ENCODE assay signal across 8 cellular contexts in genomic region chr2:23617167-23617787, GRCh38.
A peak's percentile ranks its signal among the peaks of the same experiment; 100 is the strongest.
DNase-seq lines count a peak whose midpoint lies in the region; ATAC-seq and TF ChIP-seq lines count a peak whose summit lies in the region.

No MANE protein-coding gene starts in this region.

- H2AFZ ChIP-seq in mammary epithelial cell (ENCODE audit: low read depth, low read length) (no peak overlapping the region), neuron (ENCODE audit: low read depth, low read length) (no peak overlapping the region)

- TF ChIP-seq CTCF in breast epithelium (IDR thresholded peaks at IDR 0.05) (peak; percentile 37 to 75 (median 60)), mammary epithelial cell (conservative IDR thresholded peaks at IDR 0.05 in 1 of 2, IDR thresholded peaks at IDR 0.05 in 1 of 2; ENCODE audit: extremely low read depth in 1 of 2, insufficient read depth in 1 of 2, low read depth in 1 of 2, low read length in 2 of 2) (peak in 1 of 2 donors; percentile 31), fibroblast of the aortic adventitia (IDR thresholded peaks at IDR 0.05; ENCODE audit: insufficient read depth, low read length) (peak; percentile 78)

- intact Hi-C loops in breast epithelium (cut with DNase I; ENCODE audit: low total_unique reads): no loop called here
- intact Hi-C loops in mammary epithelial cell (cut with micrococcal nuclease): no loop called here
- intact Hi-C loops in aorta (cut with DNase I): no loop called here

- BruUV-seq in mammary epithelial cell (replicated peaks; lab: Mats Ljungman, UMichigan): no TSS peak

- H3K9me3 ChIP-seq in breast epithelium (peaks cover 0 to 3% of the 10 kb centered on the region in 2 donors), mammary epithelial cell (replicated peaks; ENCODE audit: insufficient read depth, low read length) (peaks cover 3% of the 10 kb centered on the region), neuron (ENCODE audit: low read length) (no peaks in the 10 kb centered on the region), aorta (ENCODE audit: control insufficient read depth, low read length) (no peaks in the 10 kb centered on the region)

- H3K27me3 ChIP-seq in breast epithelium (no peaks in the 10 kb centered on the region), mammary epithelial cell (ENCODE audit: insufficient read depth, low read length) (peaks cover 2% of the 10 kb centered on the region), neuron (ENCODE audit: insufficient read depth, low read length) (no peaks in the 10 kb centered on the region), aorta (ENCODE audit: control insufficient read depth in 1 of 2, insufficient read depth in 2 of 2, low read length in 1 of 2) (no peaks in the 10 kb centered on the region)

- H3K36me3 ChIP-seq in breast epithelium: no peaks in the 10 kb centered on the region
- H3K36me3 ChIP-seq in mammary epithelial cell (ENCODE audit: insufficient read depth, low read length): no peaks in the 10 kb centered on the region
- no peaks in the 10 kb centered on the region for H3K36me3 ChIP-seq in neuron (ENCODE audit: insufficient read depth, low read length)
- no peaks in the 10 kb centered on the region for H3K36me3 ChIP-seq in aorta (ENCODE audit: control insufficient read depth in 1 of 2, insufficient read depth in 2 of 2, low read length in 1 of 2)

- CTCF ChIA-PET in mammary epithelial cell (lab: Charles Lee; ENCODE audit: low non-redundant PET): no interaction called here

- no peak overlapping the region for H3K4me2 ChIP-seq in mammary epithelial cell (ENCODE audit: insufficient read depth, low read depth, low read length)

- ATAC-seq in aorta (ENCODE audit: low FRiP score): peak; percentile 79

- H3K79me2 ChIP-seq in mammary epithelial cell (ENCODE audit: insufficient read depth, low read length): no peaks in the 10 kb centered on the region

- in situ Hi-C loops in mammary epithelial cell (cut with MboI; ENCODE audit: low sequenced_read_pairs in 2 of 2): no loop called here

- no peak for TF ChIP-seq POLR2A in breast epithelium (IDR thresholded peaks at IDR 0.05)

- H4K20me1 ChIP-seq in mammary epithelial cell (ENCODE audit: insufficient read depth, low read length): no peaks in the 10 kb centered on the region

- H3K4me1 ChIP-seq in breast epithelium: peaks cover 0 to 7% of the 10 kb centered on the region in 2 donors
- H3K4me1 ChIP-seq in mammary epithelial cell (ENCODE audit: insufficient read depth, low read length): no peaks in the 10 kb centered on the region
- peaks cover 54% of the 10 kb centered on the region for H3K4me1 ChIP-seq in neuron (ENCODE audit: insufficient read depth, low read length)
- H3K4me1 ChIP-seq in aorta (ENCODE audit: control insufficient read depth in 1 of 2, insufficient read depth in 2 of 2, low read length in 2 of 2): no peaks in the 10 kb centered on the region

- H3K4me3 ChIP-seq in breast epithelium (peak overlapping the region; percentile 4 to 46 (median 24)), mammary epithelial cell (replicated peaks in 1 of 3; ENCODE audit: insufficient read depth in 1 of 3, low read depth in 2 of 3, low read length in 3 of 3) (no peak overlapping the region), fibroblast of the aortic adventitia (ENCODE audit: low read depth, low read length) (peak overlapping the region; percentile 13), neuron (ENCODE audit: low read length) (peak overlapping the region; percentile 40), aorta (ENCODE audit: low read length in 2 of 2) (no peak overlapping the region)

- dilution Hi-C loops in mammary epithelial cell (cut with HindIII; ENCODE audit: low sequenced_read_pairs): no loop called here

- H3K27ac ChIP-seq in breast epithelium (peak overlapping the region; percentile 86 to 92), mammary epithelial cell (ENCODE audit: insufficient read depth, low read depth, low read length) (no peak overlapping the region), aorta (ENCODE audit: low read depth in 1 of 2, low read length in 2 of 2) (peak overlapping the region in 1 of 2 donors; percentile 45)

- no peak overlapping the region for H3K9ac ChIP-seq in mammary epithelial cell (ENCODE audit: insufficient read depth, low read length)

- peak in 1 of 2 donors; percentile 86 for DNase-seq in breast epithelium (ENCODE audit: low spot score in 2 of 2)
- DNase-seq in mammary epithelial cell: no peak
- DNase-seq in fibroblast of the aortic adventitia (ENCODE audit: low read depth): peak; percentile 90
- DNase-seq in aorta: peak in 1 of 2 donors; percentile 82
- DNase-seq in activated naive CD4-positive, alpha-beta T cell treated with anti-CD3 and anti-CD28 coated beads, Interleukin-2, amount 50 U/mL, for 16 hours: no peak
- no peak for DNase-seq in activated CD4-positive, alpha-beta T cell treated with anti-CD3 and anti-CD28 coated beads for 1 hour
- no peak for DNase-seq in activated T-cell treated with anti-CD3 and anti-CD28 coated beads, Interleukin-2, amount 50 U/mL, for 48 hours

- 48% methylated on average over 16 of the region's 16 CpGs for WGBS in mammary epithelial cell (ENCODE audit: low coverage, missing lambda C conversion rate)
- 66 to 67% methylated on average over 16 of the region's 16 CpGs for WGBS in aorta, 2 donors

Comparison
In these comparisons a context has a peak if more than half of its experiments do, and no peak if none do; other contexts are left out.
1. H3K4me3 ChIP-seq: peak in breast epithelium (3 of 3), fibroblast of the aortic adventitia (single experiment) and neuron (single experiment); none in mammary epithelial cell (0 of 3) and aorta (0 of 2).